Comparison of ENCODE assay signal across 14 cellular contexts in genomic region chr16:71442041-71442440, GRCh38. TPM values are rescaled to one million over a fixed set of nuclear protein-coding genes. Genes with fewer than 3 reads are reported as not detected.
DNase-seq lines count a peak whose midpoint lies in the region; ATAC-seq and TF ChIP-seq lines count a peak whose summit lies in the region.
"Had no signal": no experiment of that assay in that cellular context is flagged by ENCODE, and none has a peak within 500 bp of the region (broad histone marks: within the 10 kb centered on the region; RNA-seq: fewer than 3 reads in every experiment).

Gene TLE7, minus strand, starts transcription at chr16:71442054. Its CDS starts 8,730 bp downstream, at chr16:71433324.

- no peak within 1 kb of the TSS for H3K27ac ChIP-seq in ACC112 (ENCODE audit: low read depth, low read length)
- no peak within 1 kb of the TSS for H3K27ac ChIP-seq in H9 (ENCODE audit: insufficient read length, low read depth, low read length)
- H3K27ac ChIP-seq in neuronal stem cell (replicated peaks; ENCODE audit: low read length): no peak within 1 kb of the TSS

- H2BK120ac ChIP-seq in H9 (ENCODE audit: low read depth, low read length, poor library complexity, severe bottlenecking) (no peak within 1 kb of the TSS), neuronal stem cell (ENCODE audit: low read depth, low read length) (no peak within 1 kb of the TSS)

- H3K4me1 ChIP-seq in ACC112 (ENCODE audit: control insufficient read depth, insufficient read depth, low read length, unreplicated experiment) (no peaks in the 10 kb centered on the region), H9 (ENCODE audit: insufficient read depth, low read length) (no peaks in the 10 kb centered on the region), neuronal stem cell (ENCODE audit: control insufficient read depth in 2 of 2, insufficient read depth in 1 of 2, low read depth in 1 of 2, low read length in 2 of 2) (no peaks in the 10 kb centered on the region)

- H3K36me3 Mint-ChIP-seq in H9 (ENCODE audit: insufficient read depth in 1 of 3, low read depth in 3 of 3) (peaks cover 4 to 9% (median 8%) of the 10 kb centered on the region in 3 experiments; a peak in 5 of 7 replicates), endothelial cell (ENCODE audit: low read depth, unreplicated experiment) (peaks cover 19% of the 10 kb centered on the region)
- peaks cover 9% of the 10 kb centered on the region for H3K36me3 Mint-ChIP-seq in activated naive CD8-positive, alpha-beta T cell treated with anti-CD3 and anti-CD28 coated beads, Interleukin-2, amount 50 U/mL, for 24 hours (ENCODE audit: low read depth)
- H3K36me3 Mint-ChIP-seq: IgD-negative memory B cell had no signal

- H3K27me3 ChIP-seq in ACC112 (ENCODE audit: insufficient read depth, low read length) (peaks cover 25% of the 10 kb centered on the region), H9 (ENCODE audit: insufficient read depth, low read length) (no peaks in the 10 kb centered on the region), neuronal stem cell (ENCODE audit: control insufficient read depth in 3 of 3, insufficient read depth in 3 of 3, low read depth in 1 of 3, low read length in 3 of 3) (peaks cover 0 to 5% (median 0%) of the 10 kb centered on the region in 3 experiments)

- H3K4me3 ChIP-seq in ACC112 (ENCODE audit: low read depth, low read length) (peak within 1 kb of the TSS; percentile 43; the same call in 1 of the 2 replicates), neuronal stem cell (ENCODE audit: low read length in 2 of 2) (peak within 1 kb of the TSS in 1 of 2 donors; percentile 9)

- H3K4me2 ChIP-seq in H9 (ENCODE audit: insufficient read depth, insufficient read length, low read length): no peak within 1 kb of the TSS
- no peak within 1 kb of the TSS for H3K4me2 ChIP-seq in neuronal stem cell (ENCODE audit: insufficient read depth, low read length, poor library complexity, severe bottlenecking)

- H2AFZ ChIP-seq in ACC112 (ENCODE audit: low read length, unreplicated experiment) (no peak within 1 kb of the TSS), H9 (ENCODE audit: low read length) (no peak within 1 kb of the TSS), neuronal stem cell (ENCODE audit: low read length) (no peak within 1 kb of the TSS)

- no peaks in the 10 kb centered on the region for H4K20me1 ChIP-seq in H9 (ENCODE audit: control insufficient read depth, insufficient read depth, insufficient read length)

- H3K9me3 Mint-ChIP-seq in H9 (peaks cover 24% of the 10 kb centered on the region in 2 experiments), endothelial cell (ENCODE audit: unreplicated experiment) (peaks cover 5% of the 10 kb centered on the region)
- peaks cover 19% of the 10 kb centered on the region for H3K9me3 Mint-ChIP-seq in activated naive CD8-positive, alpha-beta T cell treated with anti-CD3 and anti-CD28 coated beads, Interleukin-2, amount 50 U/mL, for 24 hours

- H3K27ac Mint-ChIP-seq in H9: no peak within 1 kb of the TSS; a peak in 1 of 7 replicates
- H3K27ac Mint-ChIP-seq in endothelial cell (ENCODE audit: unreplicated experiment): no peak within 1 kb of the TSS
- no peak within 1 kb of the TSS for H3K27ac Mint-ChIP-seq in activated naive CD8-positive, alpha-beta T cell treated with anti-CD3 and anti-CD28 coated beads, Interleukin-2, amount 50 U/mL, for 24 hours
- H3K27ac Mint-ChIP-seq: CD4-positive, alpha-beta memory T cell; IgD-negative memory B cell had no signal

- no peak within 1 kb of the TSS for H3K23ac ChIP-seq in H9 (ENCODE audit: insufficient read length, low read depth, low read length)
- no peak within 1 kb of the TSS for H3K23ac ChIP-seq in neuronal stem cell (ENCODE audit: low read depth, low read length, poor library complexity)

- H3K9me3 ChIP-seq in H9 (ENCODE audit: control insufficient read depth, low read depth, low read length) (peaks cover 7% of the 10 kb centered on the region), neuronal stem cell (replicated peaks in 1 of 2; ENCODE audit: control insufficient read depth in 2 of 2, insufficient read depth in 1 of 2, low read depth in 1 of 2, low read length in 2 of 2) (peaks cover 23 to 27% of the 10 kb centered on the region in 2 donors)

- H2BK5ac ChIP-seq in H9 (ENCODE audit: insufficient read length, low read length) (no peak within 1 kb of the TSS), neuronal stem cell (ENCODE audit: low read length) (no peak within 1 kb of the TSS)

- no peak within 1 kb of the TSS for H3T11ph ChIP-seq in H9 (ENCODE audit: low read length)

- H3K14ac ChIP-seq in H9 (ENCODE audit: insufficient read depth, low read length) (no peak within 1 kb of the TSS), neuronal stem cell (ENCODE audit: low read length) (peak within 1 kb of the TSS; percentile 17)

- no peak within 1 kb of the TSS for H3K4me3 Mint-ChIP-seq in H9
- peak within 1 kb of the TSS; percentile 0 for H3K4me3 Mint-ChIP-seq in endothelial cell (ENCODE audit: unreplicated experiment)
- H3K4me3 Mint-ChIP-seq in activated naive CD8-positive, alpha-beta T cell treated with anti-CD3 and anti-CD28 coated beads, Interleukin-2, amount 50 U/mL, for 24 hours: no peak within 1 kb of the TSS
- H3K4me3 Mint-ChIP-seq: CD4-positive, alpha-beta memory T cell; IgD-negative memory B cell had no signal

- H3K9ac ChIP-seq in H9 (ENCODE audit: extremely low read depth, insufficient read length, low read length) (no peak within 1 kb of the TSS), neuronal stem cell (ENCODE audit: low read depth, low read length, poor library complexity) (no peak within 1 kb of the TSS)

- H3K23me2 ChIP-seq in H9 (ENCODE audit: insufficient read length, low read depth, low read length, poor library complexity, severe bottlenecking): no peaks in the 10 kb centered on the region

- no CpG with 5 or more reads among the region's 13 CpGs for WGBS in H9 (ENCODE audit: extremely low coverage, insufficient read length, low lambda C conversion rate)
- WGBS in neuronal stem cell (ENCODE audit: extremely low coverage in 2 of 2, insufficient read length in 2 of 2, insufficient replicate concordance in 1 of 2), 2 donors: no CpG with 5 or more reads among the region's 13 CpGs

- no peak within 1 kb of the TSS for H4K8ac ChIP-seq in H9 (replicated peaks; ENCODE audit: insufficient read length, low read depth, low read length)
- H4K8ac ChIP-seq in neuronal stem cell (ENCODE audit: low read depth, low read length): no peak within 1 kb of the TSS

- DNase-seq in H9 (no peak), endothelial cell (ENCODE audit: low spot score) (no peak), neuronal stem cell (ENCODE audit: low spot score) (no peak), left lobe of liver (ENCODE audit: low spot score) (no peak), NCI-H774 (lab: John Stamatoyannopoulos, UW) (no peak)
- no peak for DNase-seq in activated CD8-positive, alpha-beta memory T cell treated with anti-CD3 and anti-CD28 coated beads, Interleukin-2, amount 50 U/mL, for 4 hours
- no peak for DNase-seq in activated naive CD8-positive, alpha-beta T cell treated with anti-CD3 and anti-CD28 coated beads, Interleukin-2, amount 50 U/mL, for 24 hours
- DNase-seq: 8988T, ACHN, C1 segment of cervical spinal cord, DMS79 treated with DMSO at 0.1 percent for 48 hours had no signal

- no peaks in the 10 kb centered on the region for H3K79me1 ChIP-seq in H9 (ENCODE audit: insufficient read depth, low read depth, low read length, poor library complexity, severe bottlenecking)
- H3K79me1 ChIP-seq in neuronal stem cell (ENCODE audit: low read depth, low read length): peaks cover 3% of the 10 kb centered on the region

- H3K79me2 ChIP-seq in ACC112 (ENCODE audit: control insufficient read depth, insufficient read depth, low read length, unreplicated experiment) (no peaks in the 10 kb centered on the region), H9 (ENCODE audit: insufficient read depth, low read length) (no peaks in the 10 kb centered on the region)

- H2BK12ac ChIP-seq in H9 (ENCODE audit: insufficient read length, low read depth, low read length) (no peak within 1 kb of the TSS), neuronal stem cell (ENCODE audit: low read length) (no peak within 1 kb of the TSS)

- H4K91ac ChIP-seq in H9 (ENCODE audit: insufficient read length, low read depth, low read length): no peak within 1 kb of the TSS
- H4K91ac ChIP-seq in neuronal stem cell (ENCODE audit: low read depth, low read length, poor library complexity): no peak within 1 kb of the TSS

- no peak within 1 kb of the TSS for H2AK5ac ChIP-seq in H9 (ENCODE audit: insufficient read length, low read length)
- H2AK5ac ChIP-seq in neuronal stem cell (ENCODE audit: low read depth, low read length): peak within 1 kb of the TSS; percentile 14

- no peak for ATAC-seq in left lobe of liver
- no peak for ATAC-seq in activated naive CD8-positive, alpha-beta T cell treated with anti-CD3 and anti-CD28 coated beads, Interleukin-2, amount 50 U/mL, for 24 hours

- TF ChIP-seq CTCF in H9 (conservative IDR thresholded peaks at IDR 0.05) (no peak), endothelial cell (IDR thresholded peaks at IDR 0.05; ENCODE audit: unreplicated experiment) (no peak)

- H3K36me3 ChIP-seq in ACC112 (ENCODE audit: insufficient read depth, low read length) (peaks cover 5% of the 10 kb centered on the region), neuronal stem cell (replicated peaks in 1 of 2; ENCODE audit: control insufficient read depth in 2 of 2, insufficient read depth in 2 of 2, low read length in 2 of 2) (peaks cover 1 to 4% of the 10 kb centered on the region in 2 donors)

- H2BK20ac ChIP-seq in H9 (ENCODE audit: low read depth, low read length, poor library complexity, severe bottlenecking): no peak within 1 kb of the TSS

- H3K56ac ChIP-seq in H9 (ENCODE audit: insufficient read length, low read depth, low read length): no peak within 1 kb of the TSS

- peaks cover 20% of the 10 kb centered on the region for H3K27me3 Mint-ChIP-seq in H9 (ENCODE audit: low read depth)
- H3K27me3 Mint-ChIP-seq in endothelial cell (ENCODE audit: unreplicated experiment): peaks cover 12% of the 10 kb centered on the region
- peaks cover 25% of the 10 kb centered on the region for H3K27me3 Mint-ChIP-seq in activated naive CD8-positive, alpha-beta T cell treated with anti-CD3 and anti-CD28 coated beads, Interleukin-2, amount 50 U/mL, for 24 hours

- no peak within 1 kb of the TSS for H2BK15ac ChIP-seq in H9 (ENCODE audit: low read depth, low read length)
- H2BK15ac ChIP-seq in neuronal stem cell (ENCODE audit: low read length): no peak within 1 kb of the TSS

- H4K5ac ChIP-seq in H9 (ENCODE audit: insufficient read length, low read depth, low read length): no peak within 1 kb of the TSS

- H3K4ac ChIP-seq in H9 (ENCODE audit: low read depth, low read length) (no peak within 1 kb of the TSS), neuronal stem cell (ENCODE audit: low read length) (no peak within 1 kb of the TSS)

- peak within 1 kb of the TSS; percentile 59 for H3K18ac ChIP-seq in H9 (ENCODE audit: insufficient read length, low read depth, low read length)
- no peak within 1 kb of the TSS for H3K18ac ChIP-seq in neuronal stem cell (ENCODE audit: low read length)

- peaks cover 0 to 3% of the 10 kb centered on the region in 2 experiments; a peak in 1 of 4 replicates for H3K4me1 Mint-ChIP-seq in H9
- H3K4me1 Mint-ChIP-seq in endothelial cell (ENCODE audit: unreplicated experiment): no peaks in the 10 kb centered on the region
- H3K4me1 Mint-ChIP-seq in activated naive CD8-positive, alpha-beta T cell treated with anti-CD3 and anti-CD28 coated beads, Interleukin-2, amount 50 U/mL, for 24 hours: no peaks in the 10 kb centered on the region
- H3K4me1 Mint-ChIP-seq: IgD-negative memory B cell had no signal

RNA-seq across cellular contexts. Expression of gene TLE7, which starts in this region (rescaled TPM):
- total RNA-seq in H9 (2021) (not detected in 2 replicates), endothelial cell (ENCODE audit: unreplicated experiment) (not detected), left lobe of liver (not detected)
- polyA plus RNA-seq in neuronal stem cell (2013, experiment 1 of 2): not detected
- not detected for polyA plus RNA-seq in neuronal stem cell (2013, experiment 2 of 2)
- total RNA-seq: CD4-positive, alpha-beta memory T cell had no signal
- polyA plus RNA-seq: CD4-positive, alpha-beta memory T cell; IgD-negative memory B cell had no signal
